Comparison of ENCODE assay signal across 3 cellular contexts in the genomic region with DNA sequence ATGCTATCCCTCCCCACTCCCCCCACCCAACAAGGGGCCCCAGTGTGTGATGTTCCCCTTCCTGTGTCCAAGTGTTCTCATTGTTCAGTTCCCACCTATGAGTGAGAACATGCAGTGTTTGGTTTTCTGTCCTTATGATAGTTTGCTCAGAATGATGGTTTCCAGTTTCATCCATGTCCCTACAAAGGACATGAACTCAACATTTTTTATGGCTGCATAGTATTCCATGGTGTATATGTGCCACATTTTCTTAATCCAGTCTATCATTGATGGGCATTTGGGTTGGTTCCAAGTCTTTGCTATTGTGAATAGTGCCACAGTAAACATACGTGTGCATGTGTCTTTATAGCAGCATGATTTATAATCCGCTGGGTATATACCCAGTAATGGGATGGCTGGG. TPM values are rescaled to one million over a fixed set of nuclear protein-coding genes. Genes with fewer than 3 reads are reported as not detected.
"Had no signal": no experiment of that assay in that cellular context is flagged by ENCODE, and none has a peak within 500 bp of the region (broad histone marks: within the 10 kb centered on the region; RNA-seq: fewer than 3 reads in every experiment).

No MANE protein-coding gene starts in this region.

RNA-seq across cellular contexts. Expression of gene GPR150, which starts 13.1 kb away (rescaled TPM):
- total RNA-seq: H4, H7, HT-29 had no signal

RNA-seq across cellular contexts. Expression of gene SPATA9, which starts 49.8 kb away (rescaled TPM):
- total RNA-seq: H7, HT-29 had no signal
